In the genomic region with DNA sequence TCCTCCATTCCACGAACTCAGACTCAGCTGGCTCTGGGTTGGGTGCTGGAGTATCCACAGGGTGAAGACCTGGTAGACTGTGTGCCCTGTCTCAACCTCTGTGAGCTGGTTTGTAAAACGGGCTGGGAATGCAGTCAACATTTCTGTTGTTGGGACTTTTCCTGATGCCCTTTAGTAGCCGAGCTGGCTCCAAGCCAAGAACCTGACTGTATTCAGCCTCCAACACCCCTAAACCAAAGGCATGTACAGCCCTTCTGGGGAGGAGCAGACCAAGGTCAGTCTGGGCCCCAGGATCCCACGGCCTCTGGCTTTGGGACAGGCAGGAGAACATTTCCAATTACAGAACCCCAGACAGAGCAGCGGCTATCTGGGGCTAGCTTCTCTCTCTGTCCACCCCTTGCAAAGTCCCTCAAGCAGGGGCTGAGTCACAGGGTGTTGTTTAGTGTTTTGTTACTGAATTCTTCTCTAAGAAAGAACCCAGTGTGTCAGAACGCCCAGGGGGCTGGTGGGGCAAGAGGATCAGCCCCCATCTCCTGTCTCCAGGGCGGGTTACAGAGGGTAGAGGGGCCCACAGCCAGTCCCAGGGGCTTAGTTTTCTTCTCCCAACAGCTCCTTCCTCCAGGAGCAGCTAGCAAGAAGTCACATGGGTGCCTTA, we compare ENCODE assay signal across 21 cellular contexts. TPM values are rescaled to one million over a fixed set of nuclear protein-coding genes. Genes with fewer than 3 reads are reported as not detected.
A peak's percentile ranks its signal among the peaks of the same experiment; 100 is the strongest.
DNase-seq lines count a peak whose midpoint lies in the region; TF ChIP-seq lines count a peak whose summit lies in the region.
"Had no signal": no experiment of that assay in that cellular context is flagged by ENCODE, and none has a peak within 500 bp of the region (broad histone marks: within the 10 kb centered on the region; RNA-seq: fewer than 3 reads in every experiment).

No MANE protein-coding gene starts in this region.

- no peak overlapping the region for H3K4me3 ChIP-seq in GM23248
- H3K4me3 ChIP-seq in choroid plexus epithelial cell (ENCODE audit: low read depth, low read length): no peak overlapping the region
- H3K4me3 ChIP-seq in colonic mucosa: no peak overlapping the region
- H3K4me3 ChIP-seq: cardiac muscle cell, mucosa of descending colon, SK-N-MC had no signal

- H4K20me1 ChIP-seq in GM23248 (ENCODE audit: insufficient read depth): no peaks in the 10 kb centered on the region

- in situ Hi-C loops in GM23248 (cut with MboI): no loop called here

- DNase-seq in GM23248 (peak; percentile 61), RWPE1 (ENCODE audit: low spot score) (peak; percentile 5), choroid plexus epithelial cell (ENCODE audit: low read depth) (peak; percentile 47), osteocyte (ENCODE audit: extremely low spot score, unreplicated experiment) (no peak), NCI-H526 treated with DMSO at 0.1 percent for 48 hours (lab: John Stamatoyannopoulos, UW) (no peak), colonic mucosa (no peak), GDM1 (lab: John Stamatoyannopoulos, UW) (no peak), cerebellar nuclear complex (lab: John Stamatoyannopoulos, UW) (no peak)
- DNase-seq: activated CD4-positive, alpha-beta T cell treated with anti-CD3 and anti-CD28 coated beads, Interleukin-2, amount 10 ng/mL, durations not matched to agents 24 days and 14 days; activated naive CD4-positive, alpha-beta T cell treated with anti-CD3 and anti-CD28 coated beads, Interleukin-2, amount 50 U/mL, for 16 hours; activated T-cell treated with anti-CD3 and anti-CD28 coated beads for 4 hours; effector CD8-positive, alpha-beta T cell; hippocampal formation; MM.1S; mucosa of descending colon; NCI-H1694 treated with DMSO at 0.1 percent for 48 hours; NCI-H446; nucleus accumbens; stimulated activated CD4-positive, alpha-beta T cell treated with anti-CD3 and anti-CD28 coated beads, Interleukin-4, amount 100 ng/mL, for 1 hour had no signal

- POLR2A ChIA-PET in RWPE1 (lab: Yijun Ruan, JAX; ENCODE audit: low non-redundant PET): no interaction called here

- no peaks in the 10 kb centered on the region for H3K9me2 ChIP-seq in GM23248 (ENCODE audit: insufficient read depth)

- H3K79me2 ChIP-seq in GM23248 (ENCODE audit: insufficient read depth): no peaks in the 10 kb centered on the region

- H3K9me3 Mint-ChIP-seq in osteocyte (ENCODE audit: unreplicated experiment): no peaks in the 10 kb centered on the region
- H3K9me3 Mint-ChIP-seq: activated CD4-positive, alpha-beta T cell treated with anti-CD3 and anti-CD28 coated beads, Interleukin-2, amount 10 ng/mL, durations not matched to agents 24 days and 14 days had no signal

- CTCF ChIA-PET in RWPE1 (lab: Yijun Ruan, JAX): interaction anchor here (1.3 kb wide), 1 partner anchor 850 kb away, joined by 3 read pairs; no protein-coding TSS in a partner anchor

- H3K4me1 ChIP-seq in GM23248 (ENCODE audit: insufficient read depth): no peaks in the 10 kb centered on the region
- H3K4me1 ChIP-seq in colonic mucosa: no peaks in the 10 kb centered on the region

- no peaks in the 10 kb centered on the region for H3K36me3 ChIP-seq in GM23248 (ENCODE audit: low read depth)
- no peaks in the 10 kb centered on the region for H3K36me3 ChIP-seq in colonic mucosa
- H3K36me3 ChIP-seq: cardiac muscle cell had no signal

- H3K27me3 ChIP-seq in GM23248 (replicated peaks; ENCODE audit: insufficient read depth): peaks cover 11% of the 10 kb centered on the region; the same call in 1 of the 2 replicates
- no peaks in the 10 kb centered on the region for H3K27me3 ChIP-seq in colonic mucosa
- H3K27me3 ChIP-seq: cardiac muscle cell had no signal

- no peaks in the 10 kb centered on the region for H3K36me3 Mint-ChIP-seq in osteocyte (ENCODE audit: unreplicated experiment)

- H3K4me2 ChIP-seq in GM23248 (ENCODE audit: unreplicated experiment): no peak overlapping the region

- H3K9ac ChIP-seq in GM23248: no peak overlapping the region
- H3K9ac ChIP-seq in colonic mucosa (ENCODE audit: low read depth in 2 of 2, low read length in 2 of 2): no peak overlapping the region

- no peak overlapping the region for H3K4me3 Mint-ChIP-seq in osteocyte (ENCODE audit: unreplicated experiment)
- H3K4me3 Mint-ChIP-seq: activated CD4-positive, alpha-beta T cell treated with anti-CD3 and anti-CD28 coated beads, Interleukin-2, amount 10 ng/mL, durations not matched to agents 24 days and 14 days had no signal

- H3K27ac Mint-ChIP-seq in osteocyte (ENCODE audit: unreplicated experiment): peak overlapping the region; percentile 88
- H3K27ac Mint-ChIP-seq: activated CD4-positive, alpha-beta T cell treated with anti-CD3 and anti-CD28 coated beads, Interleukin-2, amount 10 ng/mL, durations not matched to agents 24 days and 14 days had no signal

- H3F3A ChIP-seq in GM23248 (ENCODE audit: insufficient read depth): no peaks in the 10 kb centered on the region

- H3K4me1 Mint-ChIP-seq in osteocyte (ENCODE audit: unreplicated experiment): peaks cover 40% of the 10 kb centered on the region
- H3K4me1 Mint-ChIP-seq: activated CD4-positive, alpha-beta T cell treated with anti-CD3 and anti-CD28 coated beads, Interleukin-2, amount 10 ng/mL, durations not matched to agents 24 days and 14 days had no signal

- intact Hi-C loops in colonic mucosa (cut with DNase I): no loop called here

- TF ChIP-seq CTCF in RWPE1 (conservative IDR thresholded peaks at IDR 0.05; ENCODE audit: low read depth): no peak
- no peak for TF ChIP-seq CTCF in choroid plexus epithelial cell (conservative IDR thresholded peaks at IDR 0.05; ENCODE audit: low read depth, low read length)
- no peak for TF ChIP-seq CTCF in osteocyte (IDR thresholded peaks at IDR 0.05)
- TF ChIP-seq CTCF in colonic mucosa (IDR thresholded peaks at IDR 0.05): no peak

- 55 to 59% methylated on average over 7 of the region's 7 CpGs for WGBS in GM23248 (ENCODE audit: low coverage in 1 of 2, low lambda C conversion rate in 2 of 2, missing lambda C conversion rate in 2 of 2), 2 experiments

- H3K27me3 Mint-ChIP-seq in osteocyte (ENCODE audit: unreplicated experiment): no peaks in the 10 kb centered on the region

- H2AFZ ChIP-seq in GM23248: no peak overlapping the region; the same call in 1 of the 2 replicates

- H3K9me3 ChIP-seq in GM23248 (ENCODE audit: low read depth) (no peaks in the 10 kb centered on the region), colonic mucosa (no peaks in the 10 kb centered on the region)
- H3K9me3 ChIP-seq: mucosa of descending colon had no signal

- H3K27ac ChIP-seq in GM23248 (no peak overlapping the region), RWPE1 (no peak overlapping the region), colonic mucosa (no peak overlapping the region)
- H3K27ac ChIP-seq: cardiac muscle cell, SK-N-MC had no signal

RNA-seq across cellular contexts. Expression of a gene that starts 56.8 kb away (rescaled TPM):
- total RNA-seq in GM23248 (2014; rRNA removed; shearing (Covaris generic)): 10.6 and 13.4 TPM in 2 replicates
- 4.6 and 4.7 TPM in 2 replicates for polyA plus RNA-seq in GM23248 (2016; fragmentation: Nextera tagmentation; extraction: Ambion mirVana)
- total RNA-seq in osteocyte: 37.2 and 41.9 TPM in 2 replicates
- 10 to 100 TPM in 1 of 2 donors, 1 to 10 TPM in 1; 7.2 to 13.0 TPM for total RNA-seq in colonic mucosa

Comparison
In these comparisons a context has a peak if more than half of its experiments do, and no peak if none do; other contexts are left out.
1. DNase-seq: peak in GM23248 (single experiment), RWPE1 (single experiment) and choroid plexus epithelial cell (single experiment); none in osteocyte (single experiment), NCI-H526 treated with DMSO at 0.1 percent for 48 hours (single experiment), colonic mucosa (single experiment), GDM1 (single experiment) and cerebellar nuclear complex (0 of 2).